30 cellular contexts compared by ENCODE assay signal in genomic region chr11:133921026-133921425, GRCh38. TPM values are rescaled to one million over a fixed set of nuclear protein-coding genes. Genes with fewer than 3 reads are reported as not detected.
"Had no signal": no experiment of that assay in that cellular context is flagged by ENCODE, and none has a peak within 500 bp of the region (broad histone marks: within the 10 kb centered on the region; RNA-seq: fewer than 3 reads in every experiment).

No MANE protein-coding gene starts in this region.

- H3K27me3 ChIP-seq: adrenal gland, body of pancreas, colonic mucosa had no signal

- H3K4me3 ChIP-seq: adrenal gland, body of pancreas, colonic mucosa had no signal

- ATAC-seq: activated CD4-positive, CD25-positive, alpha-beta regulatory T cell treated with anti-CD3 and anti-CD28 coated beads, Interleukin-2, amount 50 U/mL, for 24 hours; activated naive CD8-positive, alpha-beta T cell treated with anti-CD3 and anti-CD28 coated beads, Interleukin-2, amount 50 U/mL, for 24 hours; activated T-cell treated with anti-CD3 and anti-CD28 coated beads, Interleukin-2, amount 50 U/mL, for 72 hours; body of pancreas; esophagus mucosa; T-helper 17 cell had no signal

- H3K9me3 ChIP-seq: adrenal gland, body of pancreas, colonic mucosa had no signal

- DNase-seq: activated B cell treated with CpG ODN at 0.5 μM for 24 hours; activated CD4-positive, alpha-beta T cell treated with anti-CD3 and anti-CD28 coated beads for 48 hours; activated CD4-positive, alpha-beta T cell treated with anti-CD3 and anti-CD28 coated beads, Interleukin-2, amount 50 U/mL, for 1 hour; activated CD4-positive, alpha-beta T cell treated with anti-CD3 and anti-CD28 coated beads, Interleukin-2, amount 50 U/mL, for 48 hours; activated CD8-positive, alpha-beta memory T cell treated with anti-CD3 and anti-CD28 coated beads, Interleukin-2, amount 50 U/mL, for 48 hours; activated gamma-delta T cell; activated naive CD4-positive, alpha-beta T cell; activated naive CD8-positive, alpha-beta T cell treated with anti-CD3 and anti-CD28 coated beads for 36 hours; activated naive CD8-positive, alpha-beta T cell treated with anti-CD3 and anti-CD28 coated beads, Interleukin-2, amount 50 U/mL, for 24 hours; activated T-cell treated with anti-CD3 and anti-CD28 coated beads for 4 hours; activated T-cell treated with anti-CD3 and anti-CD28 coated beads, Interleukin-2, amount 50 U/mL, for 24 hours; activated T-cell treated with anti-CD3 and anti-CD28 coated beads, Interleukin-2, amount 50 U/mL, for 72 hours; adrenal gland; amygdala; aorta; body of pancreas; central memory CD4-positive, alpha-beta T cell; cerebellar nuclear complex; colonic mucosa; effector CD8-positive, alpha-beta T cell; foreskin fibroblast; T-helper 1 cell; T-helper 17 cell; T1000; WERI-Rb-1 had no signal

- H3K4me1 ChIP-seq: adrenal gland, body of pancreas, colonic mucosa had no signal

- H3K27ac ChIP-seq: adrenal gland, body of pancreas, colonic mucosa, WERI-Rb-1 had no signal

- H3K36me3 ChIP-seq: adrenal gland, colonic mucosa had no signal

- FAIRE-seq: endometrium, frontal cortex had no signal

RNA-seq across cellular contexts. Expression of gene IGSF9B, which starts 35.7 kb away (rescaled TPM):
- total RNA-seq: dermis microvascular lymphatic vessel endothelial cell had no signal
